Comparison of ENCODE assay signal across 15 cellular contexts in the genomic region with DNA sequence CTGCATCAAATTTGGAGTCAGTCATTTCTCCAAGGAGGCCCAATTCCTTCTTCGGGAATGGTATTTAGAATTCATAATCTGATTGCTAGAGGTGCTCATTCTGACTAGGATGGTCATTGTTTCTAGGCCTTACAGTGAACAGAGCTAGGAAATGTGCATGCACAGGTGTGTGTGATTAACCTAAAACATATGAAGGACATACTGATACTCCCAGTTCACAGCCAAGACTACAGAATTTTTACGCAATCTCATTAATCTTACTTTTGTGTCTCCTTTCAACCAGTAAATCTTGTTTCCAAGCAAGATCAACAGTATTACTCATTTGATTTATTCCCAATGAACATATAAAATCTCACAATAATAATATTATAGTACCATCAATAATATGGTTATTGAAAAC. TPM values are rescaled to one million over a fixed set of nuclear protein-coding genes. Genes with fewer than 3 reads are reported as not detected.
DNase-seq lines count a peak whose midpoint lies in the region; ATAC-seq and TF ChIP-seq lines count a peak whose summit lies in the region.
"Had no signal": no experiment of that assay in that cellular context is flagged by ENCODE, and none has a peak within 500 bp of the region (broad histone marks: within the 10 kb centered on the region; RNA-seq: fewer than 3 reads in every experiment).

No MANE protein-coding gene starts in this region.

- no peaks in the 10 kb centered on the region for H3K36me3 ChIP-seq in HEK293 (ENCODE audit: control insufficient read depth in 2 of 2, insufficient read depth in 1 of 2, low read length in 2 of 2)
- no peaks in the 10 kb centered on the region for H3K36me3 ChIP-seq in endodermal cell (ENCODE audit: control insufficient read depth, insufficient read depth, low read length)
- peaks cover 0 to 11% (median 0%) of the 10 kb centered on the region in 3 donors for H3K36me3 ChIP-seq in esophagus squamous epithelium
- H3K36me3 ChIP-seq: HAP-1 had no signal

- no peaks in the 10 kb centered on the region for H3K27me3 Mint-ChIP-seq in endodermal cell (ENCODE audit: insufficient read depth)

- no peak overlapping the region for H3K27ac Mint-ChIP-seq in endodermal cell
- H3K27ac Mint-ChIP-seq: CD4-positive, alpha-beta memory T cell had no signal

- intact Hi-C loops in esophagus squamous epithelium (cut with DNase I): no loop called here

- no peaks in the 10 kb centered on the region for H3K27me3 ChIP-seq in endodermal cell (ENCODE audit: control insufficient read depth, insufficient read depth, low read length, poor library complexity, severe bottlenecking)
- H3K27me3 ChIP-seq in esophagus squamous epithelium: no peaks in the 10 kb centered on the region

- DNase-seq in endodermal cell (no peak), esophagus squamous epithelium (lab: John Stamatoyannopoulos, UW) (no peak), GM13976 (ENCODE audit: low spot score) (no peak), NCI-H226 (no peak)
- DNase-seq: C1 segment of cervical spinal cord; Calu3; CD4-positive, alpha-beta memory T cell; COR-L47; DMS153; DND-41; GOT3 had no signal

- TF ChIP-seq POLR2A in esophagus squamous epithelium (IDR thresholded peaks at IDR 0.05): no peak

- H3K4me1 ChIP-seq in HEK293 (ENCODE audit: control insufficient read depth, insufficient read depth, low read length) (no peaks in the 10 kb centered on the region), endodermal cell (ENCODE audit: control insufficient read depth, insufficient read depth, low read length) (peaks cover 27% of the 10 kb centered on the region), esophagus squamous epithelium (peaks cover 3 to 55% (median 4%) of the 10 kb centered on the region in 3 donors)
- H3K4me1 ChIP-seq: HAP-1 had no signal

- CTCF ChIA-PET in HEK293 (lab: Yijun Ruan, JAX): no interaction called here

- 96 to 100% methylated on average over 1 to 2 of the region's 2 CpGs for WGBS in endodermal cell (ENCODE audit: insufficient coverage in 1 of 2, insufficient read length in 1 of 2), 2 experiments
- WGBS in esophagus squamous epithelium, 2 donors: 61 to 64% methylated on average over 2 of the region's 2 CpGs

- no peak overlapping the region for H3K4me3 Mint-ChIP-seq in endodermal cell
- H3K4me3 Mint-ChIP-seq: CD4-positive, alpha-beta memory T cell had no signal

- no peak overlapping the region for H3K27ac ChIP-seq in HEK293 (ENCODE audit: extremely low read depth, low read depth, low read length)
- no peak overlapping the region for H3K27ac ChIP-seq in endodermal cell (ENCODE audit: low read depth, low read length)
- H3K27ac ChIP-seq in esophagus squamous epithelium: peak overlapping the region in 3 of 4 donors; percentile 75 to 86 (median 85)

- TF ChIP-seq CTCF in HEK293 (tag by site-specific recombination; IDR thresholded peaks at IDR 0.05): no peak
- no peak for TF ChIP-seq CTCF in endodermal cell (conservative IDR thresholded peaks at IDR 0.05)
- TF ChIP-seq CTCF in esophagus squamous epithelium (IDR thresholded peaks at IDR 0.05): no peak
- no peak for TF ChIP-seq CTCF in GM13976 (IDR thresholded peaks at IDR 0.05; ENCODE audit: borderline replicate concordance, control extremely low read depth, extremely low read depth, insufficient read depth, missing control alignments)

- POLR2A ChIA-PET in HEK293 (lab: Yijun Ruan, JAX): no interaction called here

- H3K9me3 ChIP-seq in HEK293 (ENCODE audit: control insufficient read depth, insufficient read depth, low read depth, low read length) (no peaks in the 10 kb centered on the region), endodermal cell (ENCODE audit: control insufficient read depth, low read length) (peaks cover 27% of the 10 kb centered on the region), esophagus squamous epithelium (no peaks in the 10 kb centered on the region)

- H3K4me1 Mint-ChIP-seq in endodermal cell: peaks cover 40% of the 10 kb centered on the region

- no peak overlapping the region for H3K9ac ChIP-seq in endodermal cell (ENCODE audit: extremely low read depth, low read length, poor library complexity, severe bottlenecking)

- in situ Hi-C loops in GM13976 (cut with MboI; ENCODE audit: low sequenced_read_pairs, unreplicated experiment): no loop called here

- H3K4me3 ChIP-seq in HEK293 (ENCODE audit: low read depth, low read length) (no peak overlapping the region), endodermal cell (ENCODE audit: low read length) (peak overlapping the region; percentile 47), esophagus squamous epithelium (no peak overlapping the region)
- H3K4me3 ChIP-seq: GM12878, HAP-1 had no signal

- no peak for ATAC-seq in HG03342 (IDR thresholded peaks at IDR 0.05; ENCODE audit: unreplicated experiment)
- ATAC-seq: GM12878 had no signal

- no peaks in the 10 kb centered on the region for H3K36me3 Mint-ChIP-seq in endodermal cell (ENCODE audit: low read depth)
- H3K36me3 Mint-ChIP-seq: CD4-positive, alpha-beta memory T cell had no signal

- H3K9me3 Mint-ChIP-seq in endodermal cell: peaks cover 16% of the 10 kb centered on the region

TF ChIP-seq in HEK293, 187 proteins besides CTCF, POLR2A, EP300 and RAD21:
- TF ChIP-seq, protein P1, sequence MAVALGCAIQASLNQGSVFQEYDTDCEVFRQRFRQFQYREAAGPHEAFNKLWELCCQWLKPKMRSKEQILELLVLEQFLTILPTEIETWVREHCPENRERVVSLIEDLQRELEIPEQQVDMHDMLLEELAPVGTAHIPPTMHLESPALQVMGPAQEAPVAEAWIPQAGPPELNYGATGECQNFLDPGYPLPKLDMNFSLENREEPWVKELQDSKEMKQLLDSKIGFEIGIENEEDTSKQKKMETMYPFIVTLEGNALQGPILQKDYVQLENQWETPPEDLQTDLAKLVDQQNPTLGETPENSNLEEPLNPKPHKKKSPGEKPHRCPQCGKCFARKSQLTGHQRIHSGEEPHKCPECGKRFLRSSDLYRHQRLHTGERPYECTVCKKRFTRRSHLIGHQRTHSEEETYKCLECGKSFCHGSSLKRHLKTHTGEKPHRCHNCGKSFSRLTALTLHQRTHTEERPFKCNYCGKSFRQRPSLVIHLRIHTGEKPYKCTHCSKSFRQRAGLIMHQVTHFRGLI (tag by site-specific recombination; IDR thresholded peaks at IDR 0.05): no peak
- TF ChIP-seq SETDB1 (IDR thresholded peaks at IDR 0.05; ENCODE audit: insufficient read length, low read length): peak; percentile 59

RNA-seq across cellular contexts. Expression of a gene that starts 47.1 kb away (rescaled TPM):
- total RNA-seq in endodermal cell (10 to 100 TPM; 27.7 to 45.9 TPM), esophagus squamous epithelium (10 to 100 TPM in 2 of 4 donors, 1 to 10 TPM in 2; 6.3 to 15.1 (median 11.7) TPM)
- polyA plus RNA-seq in endodermal cell (2013, experiment 1 of 2): 38.0 TPM
- polyA plus RNA-seq in endodermal cell (2013, experiment 2 of 2): 41.3 TPM
- total RNA-seq: Calu3; CD4-positive, alpha-beta memory T cell had no signal
- polyA plus RNA-seq: CD4-positive, alpha-beta memory T cell had no signal

Comparison
In these comparisons a context has a peak if more than half of its experiments do, and no peak if none do; other contexts are left out.
1. H3K27ac ChIP-seq: peak in esophagus squamous epithelium (3 of 4); none in HEK293 (single experiment) and endodermal cell (single experiment).